In genomic region chr19:45096700-45097099, GRCh38 we compare ENCODE assay signal across 1 cellular context.
TF ChIP-seq lines count a peak whose summit lies in the region.

No MANE protein-coding gene starts in this region.

TF ChIP-seq in SK-N-SH treated with all-trans-retinoic acid at 6 μM for 48 hours, 23 proteins besides CTCF, POLR2A, EP300 and RAD21 (continued from another document):
- TF ChIP-seq CSRNP3 (CRISPR knock-in tag; IDR thresholded peaks at IDR 0.05) (no peak), GLIS3 (CRISPR knock-in tag; IDR thresholded peaks at IDR 0.05) (no peak), CREB5 (CRISPR knock-in tag; IDR thresholded peaks at IDR 0.05; ENCODE audit: low read depth) (no peak), CSDC2 (CRISPR knock-in tag; IDR thresholded peaks at IDR 0.05) (no peak), ISL1 (CRISPR knock-in tag; IDR thresholded peaks at IDR 0.05) (no peak), TSHZ2 (CRISPR knock-in tag; IDR thresholded peaks at IDR 0.05) (no peak), TCF4 (CRISPR knock-in tag; IDR thresholded peaks at IDR 0.05; ENCODE audit: borderline replicate concordance) (no peak), SNAI2 (CRISPR knock-in tag; IDR thresholded peaks at IDR 0.05) (no peak)
TF ChIP-seq in SK-N-SH treated with all-trans-retinoic acid at 6 μM for 48 hours: peak in this region for 0.
